6 cellular contexts compared by ENCODE assay signal in genomic region chr2:43698140-43698539, GRCh38. TPM values are rescaled to one million over a fixed set of nuclear protein-coding genes. Genes with fewer than 3 reads are reported as not detected.
"Had no signal": no experiment of that assay in that cellular context is flagged by ENCODE, and none has a peak within 500 bp of the region (broad histone marks: within the 10 kb centered on the region; RNA-seq: fewer than 3 reads in every experiment).

No MANE protein-coding gene starts in this region.

RNA-seq across cellular contexts. Expression of gene C1GALT1C1L, which starts 21.9 kb away (rescaled TPM):
- total RNA-seq: activated CD4-positive, alpha-beta memory T cell treated with anti-CD3 and anti-CD28 coated beads, Interleukin-2, amount 10 ng/mL, durations not matched to agents 7 days and 5 days; activated CD4-positive, alpha-beta T cell treated with anti-CD3 and anti-CD28 coated beads, Interleukin-2, amount 10 ng/mL, durations not matched to agents 7 days and 5 days; activated naive CD8-positive, alpha-beta T cell treated with anti-CD3 and anti-CD28 coated beads, Interleukin-2, amount 10 ng/mL, durations not matched to agents 7 days and 5 days; astrocyte; bronchial epithelial cell; endodermal cell had no signal
